In genomic region chr19:11423164-11423803, GRCh38 we compare ENCODE assay signal across 12 cellular contexts. TPM values are rescaled to one million over a fixed set of nuclear protein-coding genes. Genes with fewer than 3 reads are reported as not detected.
DNase-seq lines count a peak whose midpoint lies in the region; FAIRE-seq and TF ChIP-seq lines count a peak whose summit lies in the region.
"Had no signal": no experiment of that assay in that cellular context is flagged by ENCODE, and none has a peak within 500 bp of the region (broad histone marks: within the 10 kb centered on the region; RNA-seq: fewer than 3 reads in every experiment).

No MANE protein-coding gene starts in this region.

- no peak for FAIRE-seq in keratinocyte (lab: Jason Lieb, UNC)
- FAIRE-seq: HTR-8/SVneo, TTC549 had no signal

- no peak overlapping the region for H4K91ac ChIP-seq in H9 (ENCODE audit: insufficient read length, low read depth, low read length)

- no peak overlapping the region for H3K14ac ChIP-seq in H9 (ENCODE audit: insufficient read depth, low read length)

- H2BK15ac ChIP-seq in H9 (ENCODE audit: low read depth, low read length): no peak overlapping the region

- H4K8ac ChIP-seq in H9 (replicated peaks; ENCODE audit: insufficient read length, low read depth, low read length): no peak overlapping the region

- H3K27ac ChIP-seq in H9 (ENCODE audit: insufficient read length, low read depth, low read length) (no peak overlapping the region), keratinocyte (ENCODE audit: control insufficient read depth, insufficient read depth, low read length) (no peak overlapping the region)

- no peak overlapping the region for H4K5ac ChIP-seq in H9 (ENCODE audit: insufficient read length, low read depth, low read length)

- no peak overlapping the region for H3K18ac ChIP-seq in H9 (ENCODE audit: insufficient read length, low read depth, low read length)

- dilution Hi-C loops in keratinocyte (cut with MboI; ENCODE audit: extremely low pct_ligation_motif_present, low sequenced_read_pairs): no loop called here

- H3K4me1 Mint-ChIP-seq in H9: peaks cover 20 to 26% of the 10 kb centered on the region in 2 experiments

- no peak overlapping the region for H3K4me3 ChIP-seq in keratinocyte (ENCODE audit: control insufficient read depth in 2 of 3, extremely low read depth in 1 of 3, insufficient read depth in 2 of 3, low read depth in 1 of 3, low read length in 3 of 3)

- no peaks in the 10 kb centered on the region for H3K79me1 ChIP-seq in H9 (ENCODE audit: insufficient read depth, low read depth, low read length, poor library complexity, severe bottlenecking)

- no peaks in the 10 kb centered on the region; a peak in 2 of 5 replicates for H3K9me3 Mint-ChIP-seq in H9
- H3K9me3 Mint-ChIP-seq: mesothelial cell of epicardium had no signal

- no peak overlapping the region for H2BK20ac ChIP-seq in H9 (ENCODE audit: low read depth, low read length, poor library complexity, severe bottlenecking)

- H2AFZ ChIP-seq in H9 (ENCODE audit: low read length): no peak overlapping the region
- no peak overlapping the region for H2AFZ ChIP-seq in keratinocyte (ENCODE audit: control insufficient read depth, low read length)

- TF ChIP-seq CTCF in H9 (conservative IDR thresholded peaks at IDR 0.05) (no peak), keratinocyte (optimal IDR thresholded peaks at IDR 0.05 in 1 of 3, IDR thresholded peaks at IDR 0.05 in 1 of 3, conservative IDR thresholded peaks at IDR 0.05 in 1 of 3; ENCODE audit: extremely low read depth in 1 of 3, insufficient read depth in 2 of 3, low read length in 3 of 3) (no peak)

- no peak overlapping the region for H3K27ac Mint-ChIP-seq in H9
- H3K27ac Mint-ChIP-seq: mesothelial cell of epicardium had no signal

- no peak overlapping the region for H3K23ac ChIP-seq in H9 (ENCODE audit: insufficient read length, low read depth, low read length)

- H3K36me3 ChIP-seq in keratinocyte (ENCODE audit: control insufficient read depth in 2 of 2, extremely low read depth in 1 of 2, insufficient read depth in 2 of 2, low read length in 2 of 2): no peaks in the 10 kb centered on the region
- H3K36me3 ChIP-seq: adrenal gland had no signal

- no peaks in the 10 kb centered on the region for H3K36me3 Mint-ChIP-seq in H9 (ENCODE audit: insufficient read depth in 1 of 3, low read depth in 3 of 3)
- H3K36me3 Mint-ChIP-seq: mesothelial cell of epicardium had no signal

- no CpG with 5 or more reads among the region's 28 CpGs for WGBS in H9 (ENCODE audit: extremely low coverage, insufficient read length, low lambda C conversion rate)

- no peaks in the 10 kb centered on the region for H3K9me1 ChIP-seq in keratinocyte (ENCODE audit: control insufficient read depth, extremely low read depth, insufficient read depth, low read length)

- no peak overlapping the region for H2BK120ac ChIP-seq in H9 (ENCODE audit: low read depth, low read length, poor library complexity, severe bottlenecking)

- H3K4me1 ChIP-seq in H9 (ENCODE audit: insufficient read depth, low read length) (no peaks in the 10 kb centered on the region), keratinocyte (ENCODE audit: control insufficient read depth, extremely low read depth, insufficient read depth, low read length) (peaks cover 22% of the 10 kb centered on the region)

- H3K4me2 ChIP-seq in H9 (ENCODE audit: insufficient read depth, insufficient read length, low read length) (peak overlapping the region; percentile 72), keratinocyte (ENCODE audit: control insufficient read depth, extremely low read depth, insufficient read depth, low read depth, low read length) (peak overlapping the region; percentile 77)

- H3T11ph ChIP-seq in H9 (ENCODE audit: low read length): no peak overlapping the region

- DNase-seq in DMS53 (lab: John Stamatoyannopoulos, UW) (peak; percentile 51), DMS53 treated with DMSO at 0.1 percent for 48 hours (lab: John Stamatoyannopoulos, UW; ENCODE audit: unreplicated experiment) (no peak), H9 (no peak), keratinocyte (ENCODE audit: low read depth, low spot score) (no peak), putamen (ENCODE audit: low spot score) (no peak), HuH-7.5 (ENCODE audit: low spot score) (no peak)
- DNase-seq: NK-92 treated with Interleukin-12 subunit alpha and Interleukin-12 subunit beta, amount 100 ng/mL, for 24 hours had no signal

- H3K79me2 ChIP-seq in H9 (ENCODE audit: insufficient read depth, low read length): no peaks in the 10 kb centered on the region
- H3K79me2 ChIP-seq in keratinocyte (ENCODE audit: control insufficient read depth, insufficient read depth, low read length): no peaks in the 10 kb centered on the region

- no peak overlapping the region for H2BK12ac ChIP-seq in H9 (ENCODE audit: insufficient read length, low read depth, low read length)

- peaks cover 28% of the 10 kb centered on the region for H3K23me2 ChIP-seq in H9 (ENCODE audit: insufficient read length, low read depth, low read length, poor library complexity, severe bottlenecking)

- H2AK5ac ChIP-seq in H9 (ENCODE audit: insufficient read length, low read length): no peak overlapping the region

- H3K27me3 ChIP-seq in H9 (ENCODE audit: insufficient read depth, low read length) (no peaks in the 10 kb centered on the region; the same call in 1 of the 2 replicates), keratinocyte (ENCODE audit: control insufficient read depth, extremely low read depth, insufficient read depth, low read length) (peaks cover 53% of the 10 kb centered on the region)
- H3K27me3 ChIP-seq: adrenal gland had no signal

- H4K20me1 ChIP-seq in H9 (ENCODE audit: control insufficient read depth, insufficient read depth, insufficient read length) (no peaks in the 10 kb centered on the region), keratinocyte (ENCODE audit: control insufficient read depth, extremely low read depth, insufficient read depth, low read length) (no peaks in the 10 kb centered on the region)

- H2BK5ac ChIP-seq in H9 (ENCODE audit: insufficient read length, low read length): no peak overlapping the region

- H3K9ac ChIP-seq in H9 (ENCODE audit: extremely low read depth, insufficient read length, low read length) (no peak overlapping the region), keratinocyte (ENCODE audit: control insufficient read depth, extremely low read depth, insufficient read depth, low read length) (no peak overlapping the region)

- H3K4ac ChIP-seq in H9 (ENCODE audit: low read depth, low read length): no peak overlapping the region

- H3K4me3 Mint-ChIP-seq in H9: peak overlapping the region; percentile 69 to 92; a peak in 4 of 5 replicates

- H3K9me3 ChIP-seq in H9 (ENCODE audit: control insufficient read depth, low read depth, low read length) (no peaks in the 10 kb centered on the region), keratinocyte (ENCODE audit: control insufficient read depth, low read depth, low read length) (no peaks in the 10 kb centered on the region)
- H3K9me3 ChIP-seq: adrenal gland had no signal

- no peak overlapping the region for H3K56ac ChIP-seq in H9 (ENCODE audit: insufficient read length, low read depth, low read length)

- peaks cover 27% of the 10 kb centered on the region for H3K27me3 Mint-ChIP-seq in H9 (ENCODE audit: low read depth)

RNA-seq across cellular contexts. Expression of gene RGL3, which starts 4.2 kb away (rescaled TPM):
- 58.5 and 65.9 TPM in 2 replicates for total RNA-seq in H9 (2021)
- not detected in 3 replicates for polyA plus RNA-seq in keratinocyte
- not detected for polyA plus RNA-seq in keratinocyte (2011; ENCODE audit: low read depth)
- not detected in 2 replicates for polyA plus RNA-seq in keratinocyte (2011; cell fraction: cytosol; rRNA removed)
- 0.06 TPM in 1 of 2 replicates, not detected in the other for polyA plus RNA-seq in keratinocyte (2011; cell fraction: nucleus; rRNA removed)
- not detected in 2 replicates for polyA plus RNA-seq in keratinocyte (2012; ENCODE audit: low replicate concordance)
- not detected in 3 replicates for polyA minus RNA-seq in keratinocyte
- not detected for polyA minus RNA-seq in keratinocyte (2011; cell fraction: cytosol; rRNA and poly(A)+ RNA removed)
- polyA minus RNA-seq in keratinocyte (2011; cell fraction: nucleus; rRNA and poly(A)+ RNA removed): 1.2 TPM in 1 of 2 replicates, not detected in the other

RNA-seq across cellular contexts. Expression of gene ODAD3, which starts 11.6 kb away (rescaled TPM):
- 2.2 and 2.5 TPM in 2 replicates for total RNA-seq in H9 (2021)
- 0.05 to 0.52 TPM (median 0.09 TPM) in 3 replicates for polyA plus RNA-seq in keratinocyte
- not detected for polyA plus RNA-seq in keratinocyte (2011; ENCODE audit: low read depth)
- 0.02 and 0.22 TPM in 2 replicates for polyA plus RNA-seq in keratinocyte (2011; cell fraction: cytosol; rRNA removed)
- 0.18 and 0.25 TPM in 2 replicates for polyA plus RNA-seq in keratinocyte (2011; cell fraction: nucleus; rRNA removed)
- 0.29 TPM in 1 of 2 replicates, not detected in the other for polyA plus RNA-seq in keratinocyte (2012; ENCODE audit: low replicate concordance)
- 0.19 TPM in 1 of 3 replicates, not detected in the others for polyA minus RNA-seq in keratinocyte
- polyA minus RNA-seq in keratinocyte (2011; cell fraction: cytosol; rRNA and poly(A)+ RNA removed): not detected
- not detected in 2 replicates for polyA minus RNA-seq in keratinocyte (2011; cell fraction: nucleus; rRNA and poly(A)+ RNA removed)
- total RNA-seq: osteocyte had no signal

RNA-seq across cellular contexts. Expression of gene PRKCSH, which starts 12.2 kb away (rescaled TPM):
- 431 and 437 TPM in 2 replicates for total RNA-seq in H9 (2021)
- 47.9 to 125 TPM (median 56.3 TPM) in 3 replicates for polyA plus RNA-seq in keratinocyte
- 141 TPM for polyA plus RNA-seq in keratinocyte (2011; ENCODE audit: low read depth)
- polyA plus RNA-seq in keratinocyte (2011; cell fraction: cytosol; rRNA removed): 36.7 and 75.5 TPM in 2 replicates
- 179 and 201 TPM in 2 replicates for polyA plus RNA-seq in keratinocyte (2011; cell fraction: nucleus; rRNA removed)
- polyA plus RNA-seq in keratinocyte (2012; ENCODE audit: low replicate concordance): 151 and 208 TPM in 2 replicates
- 80.2 to 367 TPM (median 82.8 TPM) in 3 replicates for polyA minus RNA-seq in keratinocyte
- polyA minus RNA-seq in keratinocyte (2011; cell fraction: cytosol; rRNA and poly(A)+ RNA removed): 131 TPM
- polyA minus RNA-seq in keratinocyte (2011; cell fraction: nucleus; rRNA and poly(A)+ RNA removed): 100 and 158 TPM in 2 replicates

RNA-seq across cellular contexts. Expression of gene EPOR, which starts 39.2 kb away (rescaled TPM):
- 8.9 and 9.3 TPM in 2 replicates for total RNA-seq in H9 (2021)
- polyA plus RNA-seq in keratinocyte: 0.68 to 0.94 TPM (median 0.85 TPM) in 3 replicates
- 0.17 TPM for polyA plus RNA-seq in keratinocyte (2011; ENCODE audit: low read depth)
- 0.41 and 0.95 TPM in 2 replicates for polyA plus RNA-seq in keratinocyte (2011; cell fraction: cytosol; rRNA removed)
- polyA plus RNA-seq in keratinocyte (2011; cell fraction: nucleus; rRNA removed): 0.80 and 1.5 TPM in 2 replicates
- polyA plus RNA-seq in keratinocyte (2012; ENCODE audit: low replicate concordance): 0.71 and 1.0 TPM in 2 replicates
- 0.26 to 0.52 TPM (median 0.43 TPM) in 3 replicates for polyA minus RNA-seq in keratinocyte
- 3.3 TPM for polyA minus RNA-seq in keratinocyte (2011; cell fraction: cytosol; rRNA and poly(A)+ RNA removed)
- 0.31 and 0.63 TPM in 2 replicates for polyA minus RNA-seq in keratinocyte (2011; cell fraction: nucleus; rRNA and poly(A)+ RNA removed)

RNA-seq across cellular contexts. Expression of gene SWSAP1, which starts 48.8 kb away (rescaled TPM):
- 3.8 and 5.2 TPM in 2 replicates for total RNA-seq in H9 (2021)
- polyA plus RNA-seq in keratinocyte: 2.1 to 2.5 TPM (median 2.2 TPM) in 3 replicates
- polyA plus RNA-seq in keratinocyte (2011; ENCODE audit: low read depth): 0.62 TPM
- 1.4 and 2.0 TPM in 2 replicates for polyA plus RNA-seq in keratinocyte (2011; cell fraction: cytosol; rRNA removed)
- polyA plus RNA-seq in keratinocyte (2011; cell fraction: nucleus; rRNA removed): 2.1 and 2.3 TPM in 2 replicates
- 2.1 and 3.2 TPM in 2 replicates for polyA plus RNA-seq in keratinocyte (2012; ENCODE audit: low replicate concordance)
- 0.77 to 1.4 TPM (median 1.1 TPM) in 3 replicates for polyA minus RNA-seq in keratinocyte
- not detected for polyA minus RNA-seq in keratinocyte (2011; cell fraction: cytosol; rRNA and poly(A)+ RNA removed)
- 0.53 and 0.54 TPM in 2 replicates for polyA minus RNA-seq in keratinocyte (2011; cell fraction: nucleus; rRNA and poly(A)+ RNA removed)
